33 cellular contexts compared by ENCODE assay signal in the genomic region with DNA sequence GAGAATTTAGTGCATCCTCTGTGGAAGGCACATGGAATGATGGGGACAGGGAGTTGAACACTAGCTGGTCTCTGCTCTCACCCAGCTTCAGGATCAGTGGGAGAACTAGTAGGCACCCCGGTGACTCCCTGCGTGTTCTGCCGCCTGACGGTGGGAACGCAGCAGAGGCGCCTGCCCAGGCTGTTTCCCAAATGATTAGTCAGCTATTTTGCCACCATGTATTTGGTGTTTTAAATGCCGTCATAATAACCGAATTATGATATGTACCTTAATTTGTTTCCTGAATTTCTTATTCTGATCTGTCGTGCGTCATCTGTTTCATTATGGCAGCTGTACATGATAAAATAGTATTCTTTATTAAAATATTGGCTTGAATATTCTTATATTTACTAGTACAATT.
"Had no signal": no experiment of that assay in that cellular context is flagged by ENCODE, and none has a peak within 500 bp of the region (broad histone marks: within the 10 kb centered on the region; RNA-seq: fewer than 3 reads in every experiment).

No MANE protein-coding gene starts in this region.

- ATAC-seq: naive thymus-derived CD8-positive, alpha-beta T cell; natural killer cell treated with Interleukin-12 subunit alpha and Interleukin-12 subunit beta and Interleukin-15 and Interleukin-18, amount 100 ng/mL, for 72 hours; psoas muscle; right cardiac atrium; sciatic nerve; stimulated activated memory B cell treated with anti-CD40 and anti-IgM and Interleukin-4, amounts not matched to agents 10 μg/mL and 1 μg/mL and 100 μg/mL, for 72 hours; stimulated activated naive CD8-positive, alpha-beta T cell treated with anti-CD3 and anti-CD28 coated beads, Interleukin-15, amount 100 ng/mL, for 72 hours; stimulated activated naive CD8-positive, alpha-beta T cell treated with anti-CD3 and anti-CD28 coated beads, Interleukin-15, Interleukin-2, amounts not matched to agents 100 U/mL and 50 U/mL, for 24 hours; upper lobe of right lung had no signal

- H3K36me3 ChIP-seq: neutrophil, ovary, spleen, suprapubic skin, tibial artery, transverse colon, upper lobe of right lung, uterus had no signal

- H3K9me3 Mint-ChIP-seq: naive thymus-derived CD8-positive, alpha-beta T cell; natural killer cell treated with Interleukin-12 subunit alpha and Interleukin-12 subunit beta and Interleukin-15 and Interleukin-18, amount 100 ng/mL, for 72 hours; nephron progenitor cell; neural crest cell; stimulated activated naive CD8-positive, alpha-beta T cell treated with anti-CD3 and anti-CD28 coated beads, Interleukin-15, amount 100 ng/mL, for 72 hours; type B pancreatic cell had no signal

- H3K4me3 Mint-ChIP-seq: naive thymus-derived CD8-positive, alpha-beta T cell; natural killer cell treated with Interleukin-12 subunit alpha and Interleukin-12 subunit beta and Interleukin-15 and Interleukin-18, amount 100 ng/mL, for 72 hours; nephron progenitor cell; neural crest cell; stimulated activated memory B cell treated with anti-CD40 and anti-IgM and Interleukin-4, amounts not matched to agents 10 μg/mL and 1 μg/mL and 100 μg/mL, for 72 hours; stimulated activated naive CD8-positive, alpha-beta T cell treated with anti-CD3 and anti-CD28 coated beads, Interleukin-15, amount 100 ng/mL, for 72 hours; type B pancreatic cell had no signal

- H3K27ac ChIP-seq: neutrophil, ovary, parathyroid adenoma, psoas muscle, skin epidermis, spleen, suprapubic skin, testis, tibial artery, transverse colon, upper lobe of right lung, uterus had no signal

- H3K36me3 Mint-ChIP-seq: naive thymus-derived CD8-positive, alpha-beta T cell; natural killer cell treated with Interleukin-12 subunit alpha and Interleukin-12 subunit beta and Interleukin-15 and Interleukin-18, amount 100 ng/mL, for 72 hours; stimulated activated memory B cell treated with anti-CD40 and anti-IgM and Interleukin-4, amounts not matched to agents 10 μg/mL and 1 μg/mL and 100 μg/mL, for 72 hours; type B pancreatic cell had no signal

- H3K9ac ChIP-seq: parathyroid adenoma had no signal

- H3K4me2 ChIP-seq: smooth muscle cell had no signal

- H3K27ac Mint-ChIP-seq: natural killer cell treated with Interleukin-12 subunit alpha and Interleukin-12 subunit beta and Interleukin-15 and Interleukin-18, amount 100 ng/mL, for 72 hours; nephron progenitor cell; progenitor cell of endocrine pancreas; stimulated activated memory B cell treated with anti-CD40 and anti-IgM and Interleukin-4, amounts not matched to agents 10 μg/mL and 1 μg/mL and 100 μg/mL, for 72 hours; stimulated activated naive CD8-positive, alpha-beta T cell treated with anti-CD3 and anti-CD28 coated beads, Interleukin-15, amount 100 ng/mL, for 72 hours; type B pancreatic cell had no signal

- H3K4me1 ChIP-seq: parathyroid adenoma, psoas muscle, testis, tibial artery, transverse colon, uterus had no signal

- H2AFZ ChIP-seq: parathyroid adenoma had no signal

- H3K27me3 Mint-ChIP-seq: naive thymus-derived CD8-positive, alpha-beta T cell; progenitor cell of endocrine pancreas; stimulated activated naive CD8-positive, alpha-beta T cell treated with anti-CD3 and anti-CD28 coated beads, Interleukin-15, amount 100 ng/mL, for 72 hours; type B pancreatic cell had no signal

- DNase-seq: naive thymus-derived CD8-positive, alpha-beta T cell; nephron progenitor cell; nucleus accumbens; ovary; posterior cingulate gyrus; psoas muscle; right cardiac atrium; spleen; stimulated activated CD4-positive, alpha-beta T cell treated with anti-CD3 and anti-CD28 coated beads, Interleukin-12 subunit alpha, Interleukin-12 subunit beta, amount 100 ng/mL, for 4 hours; stimulated activated CD4-positive, alpha-beta T cell treated with anti-CD3 and anti-CD28 coated beads, Interleukin-1b, Interleukin-23, amount 100 ng/mL, for 48 hours; stimulated activated CD4-positive, alpha-beta T cell treated with anti-CD3 and anti-CD28 coated beads, Interleukin-4, amount 100 ng/mL, for 1 hour; stimulated activated CD4-positive, alpha-beta T cell treated with anti-CD3 and anti-CD28 coated beads, Interleukin-4, amount 100 ng/mL, for 4 hours; stimulated activated CD8-positive, alpha-beta memory T cell treated with anti-CD3 and anti-CD28 coated beads, Interleukin-4, amount 100 ng/mL, for 48 hours; stimulated activated naive CD4-positive, alpha-beta T cell; stimulated activated naive CD8-positive, alpha-beta T cell treated with anti-CD3 and anti-CD28 coated beads, Interleukin-15, amount 100 ng/mL, for 72 hours; stimulated activated naive CD8-positive, alpha-beta T cell treated with anti-CD3 and anti-CD28 coated beads, Interleukin-15, Interleukin-2, amounts not matched to agents 100 U/mL and 50 U/mL, for 24 hours; substantia nigra; testis; tibial artery; transverse colon; upper lobe of right lung; uterus had no signal

- H3K27me3 ChIP-seq: ovary, suprapubic skin, testis, transverse colon, upper lobe of right lung, uterus had no signal

- H3K4me3 ChIP-seq: ovary, psoas muscle, skin epidermis, smooth muscle cell, spleen, suprapubic skin, testis, tibial artery, transverse colon, upper lobe of right lung, uterus had no signal

- H3K79me2 ChIP-seq: parathyroid adenoma had no signal

- H3K9me3 ChIP-seq: neutrophil, ovary, psoas muscle, spleen, suprapubic skin, testis, tibial artery, transverse colon, upper lobe of right lung, uterus had no signal

- H3K4me1 Mint-ChIP-seq: stimulated activated memory B cell treated with anti-CD40 and anti-IgM and Interleukin-4, amounts not matched to agents 10 μg/mL and 1 μg/mL and 100 μg/mL, for 72 hours; stimulated activated naive CD8-positive, alpha-beta T cell treated with anti-CD3 and anti-CD28 coated beads, Interleukin-15, amount 100 ng/mL, for 72 hours had no signal
